ENCODE assay signal across 8 cellular contexts in the genomic region with DNA sequence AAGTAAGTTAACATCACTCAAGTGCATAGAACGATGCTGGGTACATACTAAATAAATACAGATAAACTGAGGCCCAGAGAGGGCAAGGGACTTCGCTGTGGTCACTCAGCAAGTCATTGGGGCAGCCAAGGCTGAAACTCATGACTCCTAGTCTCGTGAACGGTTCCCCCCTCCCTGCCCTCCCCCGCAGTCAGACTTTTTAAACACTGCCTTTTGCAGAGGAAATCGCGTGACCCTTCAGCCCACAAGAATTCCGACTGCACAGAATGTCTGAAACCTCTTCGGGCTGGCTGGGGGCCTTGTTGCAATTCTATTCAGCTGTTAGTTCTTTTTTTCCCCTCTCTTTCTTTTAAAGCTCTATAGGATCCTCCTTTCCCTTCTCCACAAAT. TPM values are rescaled to one million over a fixed set of nuclear protein-coding genes. Genes with fewer than 3 reads are reported as not detected.
DNase-seq lines count a peak whose midpoint lies in the region; ATAC-seq and TF ChIP-seq lines count a peak whose summit lies in the region.

No MANE protein-coding gene starts in this region.

- H3K27me3 ChIP-seq in prostate gland (replicated peaks; ENCODE audit: insufficient read depth): no peaks in the 10 kb centered on the region

- 59% methylated on average over 9 of the region's 9 CpGs for WGBS in prostate gland

- H3K4me1 ChIP-seq in prostate gland (replicated peaks): peaks cover 14% of the 10 kb centered on the region

- H3K4me3 Mint-ChIP-seq in activated CD4-positive, alpha-beta memory T cell treated with anti-CD3 and anti-CD28 coated beads for 36 hours: peak overlapping the region; percentile 70

- H3K9me3 ChIP-seq in prostate gland: no peaks in the 10 kb centered on the region

- no peaks in the 10 kb centered on the region for H3K27me3 Mint-ChIP-seq in activated CD4-positive, alpha-beta memory T cell treated with anti-CD3 and anti-CD28 coated beads for 36 hours

- H3K9me3 Mint-ChIP-seq in activated CD4-positive, alpha-beta memory T cell treated with anti-CD3 and anti-CD28 coated beads for 36 hours: no peaks in the 10 kb centered on the region

- H3K4me1 Mint-ChIP-seq in activated CD4-positive, alpha-beta memory T cell treated with anti-CD3 and anti-CD28 coated beads for 36 hours (ENCODE audit: low read depth): peaks cover 34% of the 10 kb centered on the region

- in situ Hi-C loops in ACHN (cut with HindIII; ENCODE audit: low pct_ligation_motif_present, low pct_unique_long_range_greater_than_20kb, low sequenced_read_pairs): no loop called here

- peak; percentile 29 for ATAC-seq in GM19023 (IDR thresholded peaks at IDR 0.05; ENCODE audit: unreplicated experiment)
- peak; percentile 19 for ATAC-seq in HG03520 (IDR thresholded peaks at IDR 0.05; ENCODE audit: unreplicated experiment)

- no peak for TF ChIP-seq POLR2A in prostate gland (IDR thresholded peaks at IDR 0.05)

- H3K36me3 Mint-ChIP-seq in activated CD4-positive, alpha-beta memory T cell treated with anti-CD3 and anti-CD28 coated beads for 36 hours: peaks cover 3% of the 10 kb centered on the region

- intact Hi-C loops in activated CD4-positive, alpha-beta memory T cell treated with anti-CD3 and anti-CD28 coated beads for 36 hours (cut with micrococcal nuclease): loop anchor here (1.0 kb wide), 3 partner anchors 32 to 84 kb away; no protein-coding TSS in a partner anchor
- intact Hi-C loops in prostate gland (cut with DNase I): no loop called here

- CTCF ChIA-PET in activated CD4-positive, alpha-beta memory T cell treated with anti-CD3 and anti-CD28 coated beads for 36 hours (lab: Charles Lee): interaction anchor here (1.1 to 1.7 kb wide), 3 partner anchors 35 to 159 kb away, joined by 3 to 5 read pairs (median 3); no protein-coding TSS in a partner anchor

- POLR2A ChIA-PET in activated CD4-positive, alpha-beta memory T cell treated with anti-CD3 and anti-CD28 coated beads for 36 hours (lab: Charles Lee): interaction anchor here (1.0 to 1.4 kb wide), 2 partner anchors 28 to 69 kb away, joined by 3 to 4 read pairs; a partner anchor contains a TSS

- H3K4me3 ChIP-seq in prostate gland: no peak overlapping the region

- peak overlapping the region; percentile 99 for H3K27ac Mint-ChIP-seq in activated CD4-positive, alpha-beta memory T cell treated with anti-CD3 and anti-CD28 coated beads for 36 hours

- DNase-seq in ACHN: peak; percentile 93
- DNase-seq in activated CD4-positive, alpha-beta memory T cell treated with anti-CD3 and anti-CD28 coated beads for 36 hours: peak; percentile 79
- peak; percentile 98 for DNase-seq in fibroblast of peridontal ligament (ENCODE audit: extremely low read depth)
- no peak for DNase-seq in prostate gland (ENCODE audit: low spot score)
- no peak for DNase-seq in COR-L47 (lab: John Stamatoyannopoulos, UW)
- no peak for DNase-seq in DMS53 treated with DMSO at 0.1 percent for 48 hours (lab: John Stamatoyannopoulos, UW; ENCODE audit: unreplicated experiment)

- H3K36me3 ChIP-seq in prostate gland: no peaks in the 10 kb centered on the region

- TF ChIP-seq CTCF in prostate gland (IDR thresholded peaks at IDR 0.05): no peak

- peak overlapping the region; percentile 72 to 74 for H3K27ac ChIP-seq in prostate gland

RNA-seq across cellular contexts. Expression of a gene that starts 28.1 kb away (rescaled TPM):
- 10 to 100 TPM; 16.1 to 18.8 TPM for total RNA-seq in activated CD4-positive, alpha-beta memory T cell treated with anti-CD3 and anti-CD28 coated beads for 36 hours
- total RNA-seq in prostate gland: 10 to 100 TPM; 32.3 to 44.2 TPM

Comparison
In these comparisons a context has a peak if more than half of its experiments do, and no peak if none do; other contexts are left out.
1. DNase-seq: peak in ACHN (single experiment), activated CD4-positive, alpha-beta memory T cell treated with anti-CD3 and anti-CD28 coated beads for 36 hours (single experiment) and fibroblast of peridontal ligament (single experiment); none in prostate gland (single experiment), COR-L47 (single experiment) and DMS53 treated with DMSO at 0.1 percent for 48 hours (single experiment).